ENCODE assay signal across 1 cellular context in the genomic region with DNA sequence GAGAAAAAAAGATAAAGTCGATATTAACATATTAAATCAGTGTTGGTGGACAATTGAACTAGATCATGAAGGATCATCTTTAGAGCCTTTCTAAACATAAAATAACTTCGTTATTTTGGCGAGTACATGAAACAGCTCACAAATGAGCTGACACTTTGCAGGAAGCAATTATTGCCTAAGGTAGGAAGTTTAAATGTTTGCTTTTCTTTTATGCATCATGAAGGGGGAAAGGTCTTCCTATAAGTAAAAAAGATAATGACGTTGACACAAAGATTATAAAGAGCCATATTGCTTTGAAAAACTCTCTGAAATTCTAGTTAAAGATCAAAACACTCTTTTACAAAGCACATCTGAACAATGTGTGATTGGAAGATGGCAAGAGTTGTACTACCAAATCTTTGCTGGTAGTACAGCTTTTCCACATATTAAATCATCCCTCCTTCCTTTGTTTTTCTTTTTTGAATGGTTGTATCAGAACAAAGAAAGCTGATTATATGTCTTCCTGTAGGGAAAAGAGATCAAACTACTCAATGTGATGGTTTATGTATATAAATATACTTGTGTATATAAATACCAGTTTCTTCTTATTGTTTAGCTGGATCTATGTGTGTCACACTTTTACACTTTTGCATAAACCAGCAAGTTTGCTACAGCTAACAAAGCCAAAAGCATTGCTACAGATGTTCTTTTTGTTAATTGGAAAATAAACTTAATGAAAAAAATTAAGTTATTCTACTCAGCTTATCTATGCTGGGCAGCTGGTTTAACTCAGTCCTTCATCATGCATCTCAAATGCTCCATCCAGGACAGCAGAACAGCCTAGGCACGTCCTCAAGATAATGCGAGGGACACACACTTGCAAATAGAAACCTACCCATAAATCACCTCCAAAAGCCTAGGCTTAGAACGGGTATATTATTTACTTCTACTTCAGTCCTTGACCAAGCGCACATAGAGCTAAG.
A peak's percentile ranks its signal among the peaks of the same experiment; 100 is the strongest.
TF ChIP-seq lines count a peak whose summit lies in the region.

No MANE protein-coding gene starts in this region.

TF ChIP-seq in HepG2, 621 proteins besides CTCF, POLR2A, EP300 and RAD21 (continued from another document and continues in another):
- no peak for TF ChIP-seq ZNF570 (CRISPR knock-in tag; IDR thresholded peaks at IDR 0.05; ENCODE audit: borderline replicate concordance)
- peak; percentile 54 for TF ChIP-seq FOXO1 (CRISPR knock-in tag; IDR thresholded peaks at IDR 0.05)
- TF ChIP-seq RELA (CRISPR knock-in tag; IDR thresholded peaks at IDR 0.05): no peak
- TF ChIP-seq TEAD2 (CRISPR knock-in tag; IDR thresholded peaks at IDR 0.05): no peak
- no peak for TF ChIP-seq ZNF333 (CRISPR knock-in tag; IDR thresholded peaks at IDR 0.05; ENCODE audit: borderline replicate concordance)
- TF ChIP-seq ZNF747 (CRISPR knock-in tag; IDR thresholded peaks at IDR 0.05; ENCODE audit: borderline replicate concordance): no peak
- peak; percentile 95 for TF ChIP-seq CREM (IDR thresholded peaks at IDR 0.05)
- no peak for TF ChIP-seq CREM (CRISPR knock-in tag; IDR thresholded peaks at IDR 0.05)
- TF ChIP-seq, protein P1, sequence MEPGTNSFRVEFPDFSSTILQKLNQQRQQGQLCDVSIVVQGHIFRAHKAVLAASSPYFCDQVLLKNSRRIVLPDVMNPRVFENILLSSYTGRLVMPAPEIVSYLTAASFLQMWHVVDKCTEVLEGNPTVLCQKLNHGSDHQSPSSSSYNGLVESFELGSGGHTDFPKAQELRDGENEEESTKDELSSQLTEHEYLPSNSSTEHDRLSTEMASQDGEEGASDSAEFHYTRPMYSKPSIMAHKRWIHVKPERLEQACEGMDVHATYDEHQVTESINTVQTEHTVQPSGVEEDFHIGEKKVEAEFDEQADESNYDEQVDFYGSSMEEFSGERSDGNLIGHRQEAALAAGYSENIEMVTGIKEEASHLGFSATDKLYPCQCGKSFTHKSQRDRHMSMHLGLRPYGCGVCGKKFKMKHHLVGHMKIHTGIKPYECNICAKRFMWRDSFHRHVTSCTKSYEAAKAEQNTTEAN (CRISPR knock-in tag; conservative IDR thresholded peaks at IDR 0.05): peak; percentile 87
- no peak for TF ChIP-seq AKNA (CRISPR knock-in tag; IDR thresholded peaks at IDR 0.05; ENCODE audit: borderline replicate concordance)
- TF ChIP-seq PHF5A (CRISPR knock-in tag; IDR thresholded peaks at IDR 0.05; ENCODE audit: low read depth, unreplicated experiment): no peak
- no peak for TF ChIP-seq SIN3A (IDR thresholded peaks at IDR 0.05; ENCODE audit: borderline replicate concordance, low read depth, low read length)
- no peak for TF ChIP-seq TCF12 (IDR thresholded peaks at IDR 0.05)
- TF ChIP-seq TCF12 (CRISPR knock-in tag; IDR thresholded peaks at IDR 0.05): 0 out of 2 replicates have a peak, but pooled peaks have one; percentile 38
- TF ChIP-seq HOXA3 (CRISPR knock-in tag; IDR thresholded peaks at IDR 0.05): no peak
- TF ChIP-seq TCF7L2 (IDR thresholded peaks at IDR 0.05; ENCODE audit: low read depth, low read length): peak; percentile 90
- no peak for TF ChIP-seq ZNF367 (CRISPR knock-in tag; IDR thresholded peaks at IDR 0.05; ENCODE audit: borderline replicate concordance)
- no peak for TF ChIP-seq ZNF10 (CRISPR knock-in tag; IDR thresholded peaks at IDR 0.05; ENCODE audit: borderline replicate concordance, low read depth)
- no peak for TF ChIP-seq SYNCRIP (IDR thresholded peaks at IDR 0.05; ENCODE audit: insufficient read depth, low read depth, low read length)
- TF ChIP-seq, protein P2, sequence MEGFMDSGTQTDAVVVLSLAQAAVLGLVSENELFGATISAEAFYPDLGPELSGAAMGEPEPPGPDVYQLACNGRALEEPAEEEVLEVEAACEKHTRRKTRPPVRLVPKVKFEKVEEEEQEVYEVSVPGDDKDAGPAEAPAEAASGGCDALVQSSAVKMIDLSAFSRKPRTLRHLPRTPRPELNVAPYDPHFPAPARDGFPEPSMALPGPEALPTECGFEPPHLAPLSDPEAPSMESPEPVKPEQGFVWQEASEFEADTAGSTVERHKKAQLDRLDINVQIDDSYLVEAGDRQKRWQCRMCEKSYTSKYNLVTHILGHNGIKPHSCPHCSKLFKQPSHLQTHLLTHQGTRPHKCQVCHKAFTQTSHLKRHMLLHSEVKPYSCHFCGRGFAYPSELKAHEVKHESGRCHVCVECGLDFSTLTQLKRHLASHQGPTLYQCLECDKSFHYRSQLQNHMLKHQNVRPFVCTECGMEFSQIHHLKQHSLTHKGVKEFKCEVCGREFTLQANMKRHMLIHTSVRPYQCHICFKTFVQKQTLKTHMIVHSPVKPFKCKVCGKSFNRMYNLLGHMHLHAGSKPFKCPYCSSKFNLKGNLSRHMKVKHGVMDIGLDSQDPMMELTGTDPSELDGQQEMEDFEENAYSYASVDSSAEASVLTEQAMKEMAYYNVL (CRISPR knock-in tag; IDR thresholded peaks at IDR 0.05; ENCODE audit: borderline replicate concordance): peak; percentile 52; the same call in 1 of the 2 replicates
- TF ChIP-seq ZNF260 (CRISPR knock-in tag; IDR thresholded peaks at IDR 0.05; ENCODE audit: borderline replicate concordance, low read depth): no peak
- TF ChIP-seq, protein P3, sequence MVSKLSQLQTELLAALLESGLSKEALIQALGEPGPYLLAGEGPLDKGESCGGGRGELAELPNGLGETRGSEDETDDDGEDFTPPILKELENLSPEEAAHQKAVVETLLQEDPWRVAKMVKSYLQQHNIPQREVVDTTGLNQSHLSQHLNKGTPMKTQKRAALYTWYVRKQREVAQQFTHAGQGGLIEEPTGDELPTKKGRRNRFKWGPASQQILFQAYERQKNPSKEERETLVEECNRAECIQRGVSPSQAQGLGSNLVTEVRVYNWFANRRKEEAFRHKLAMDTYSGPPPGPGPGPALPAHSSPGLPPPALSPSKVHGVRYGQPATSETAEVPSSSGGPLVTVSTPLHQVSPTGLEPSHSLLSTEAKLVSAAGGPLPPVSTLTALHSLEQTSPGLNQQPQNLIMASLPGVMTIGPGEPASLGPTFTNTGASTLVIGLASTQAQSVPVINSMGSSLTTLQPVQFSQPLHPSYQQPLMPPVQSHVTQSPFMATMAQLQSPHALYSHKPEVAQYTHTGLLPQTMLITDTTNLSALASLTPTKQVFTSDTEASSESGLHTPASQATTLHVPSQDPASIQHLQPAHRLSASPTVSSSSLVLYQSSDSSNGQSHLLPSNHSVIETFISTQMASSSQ (IDR thresholded peaks at IDR 0.05; ENCODE audit: low read depth): peak; percentile 73
- TF ChIP-seq, protein P3 (CRISPR knock-in tag; IDR thresholded peaks at IDR 0.05; ENCODE audit: borderline replicate concordance): peak; percentile 73; the same call in 1 of the 2 replicates
- TF ChIP-seq HMG20B (CRISPR knock-in tag; conservative IDR thresholded peaks at IDR 0.05): peak; percentile 85
- peak; percentile 76 for TF ChIP-seq CEBPG (CRISPR knock-in tag; IDR thresholded peaks at IDR 0.05)
- peak; percentile 87 for TF ChIP-seq RCOR2 (CRISPR knock-in tag; IDR thresholded peaks at IDR 0.05)
- peak; percentile 97 for TF ChIP-seq GATA4 (IDR thresholded peaks at IDR 0.05; ENCODE audit: borderline replicate concordance, low read depth)
- TF ChIP-seq GATAD1 (CRISPR knock-in tag; IDR thresholded peaks at IDR 0.05): peak; percentile 57; the same call in 1 of the 2 replicates
- no peak for TF ChIP-seq RORA (CRISPR knock-in tag; IDR thresholded peaks at IDR 0.05)
- TF ChIP-seq TBX3 (IDR thresholded peaks at IDR 0.05; ENCODE audit: borderline replicate concordance): peak; percentile 91
- TF ChIP-seq ATF1 (CRISPR knock-in tag; IDR thresholded peaks at IDR 0.05): peak; percentile 75; the same call in 1 of the 2 replicates
- peak; percentile 20; the same call in 1 of the 2 replicates for TF ChIP-seq FOSL2 (CRISPR knock-in tag; IDR thresholded peaks at IDR 0.05)
- TF ChIP-seq MIER3 (CRISPR knock-in tag; IDR thresholded peaks at IDR 0.05; ENCODE audit: borderline replicate concordance): peak; percentile 86; the same call in 1 of the 2 replicates
- peak; percentile 47; the same call in 1 of the 2 replicates for TF ChIP-seq HDAC1 (CRISPR knock-in tag; IDR thresholded peaks at IDR 0.05)
- peak; percentile 92; the same call in 1 of the 2 replicates for TF ChIP-seq ZBTB20 (CRISPR knock-in tag; IDR thresholded peaks at IDR 0.05; ENCODE audit: borderline replicate concordance, low read depth)
- peak; percentile 30; the same call in 1 of the 2 replicates for TF ChIP-seq ZSCAN9 (CRISPR knock-in tag; IDR thresholded peaks at IDR 0.05; ENCODE audit: borderline replicate concordance)
- no peak for TF ChIP-seq KAT7 (CRISPR knock-in tag; IDR thresholded peaks at IDR 0.05; ENCODE audit: borderline replicate concordance)
- no peak for TF ChIP-seq ZBTB8A (CRISPR knock-in tag; IDR thresholded peaks at IDR 0.05; ENCODE audit: borderline replicate concordance, low read depth)
- TF ChIP-seq ZFP36 (IDR thresholded peaks at IDR 0.05; ENCODE audit: borderline replicate concordance, low read depth, low read length, partially characterized antibody): no peak
- peak; percentile 76; the same call in 1 of the 2 replicates for TF ChIP-seq NKX3-1 (CRISPR knock-in tag; IDR thresholded peaks at IDR 0.05)
- peak; percentile 49; the same call in 1 of the 2 replicates for TF ChIP-seq TRIM24 (CRISPR knock-in tag; IDR thresholded peaks at IDR 0.05)
- TF ChIP-seq, protein P4, sequence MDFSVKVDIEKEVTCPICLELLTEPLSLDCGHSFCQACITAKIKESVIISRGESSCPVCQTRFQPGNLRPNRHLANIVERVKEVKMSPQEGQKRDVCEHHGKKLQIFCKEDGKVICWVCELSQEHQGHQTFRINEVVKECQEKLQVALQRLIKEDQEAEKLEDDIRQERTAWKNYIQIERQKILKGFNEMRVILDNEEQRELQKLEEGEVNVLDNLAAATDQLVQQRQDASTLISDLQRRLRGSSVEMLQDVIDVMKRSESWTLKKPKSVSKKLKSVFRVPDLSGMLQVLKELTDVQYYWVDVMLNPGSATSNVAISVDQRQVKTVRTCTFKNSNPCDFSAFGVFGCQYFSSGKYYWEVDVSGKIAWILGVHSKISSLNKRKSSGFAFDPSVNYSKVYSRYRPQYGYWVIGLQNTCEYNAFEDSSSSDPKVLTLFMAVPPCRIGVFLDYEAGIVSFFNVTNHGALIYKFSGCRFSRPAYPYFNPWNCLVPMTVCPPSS (IDR thresholded peaks at IDR 0.05): no peak
- TF ChIP-seq SMAD3 (CRISPR knock-in tag; IDR thresholded peaks at IDR 0.05): 0 out of 2 replicates have a peak, but pooled peaks have one; percentile 32
- TF ChIP-seq KAT8 (CRISPR knock-in tag; IDR thresholded peaks at IDR 0.05): 0 out of 2 replicates have a peak, but pooled peaks have one; percentile 57
- TF ChIP-seq TBX2 (CRISPR knock-in tag; IDR thresholded peaks at IDR 0.05; ENCODE audit: borderline replicate concordance): peak; percentile 69
- peak; percentile 68; the same call in 1 of the 2 replicates for TF ChIP-seq FOSL1 (CRISPR knock-in tag; IDR thresholded peaks at IDR 0.05; ENCODE audit: borderline replicate concordance)
- peak; percentile 99 for TF ChIP-seq TCF7 (IDR thresholded peaks at IDR 0.05; ENCODE audit: low read depth)
- TF ChIP-seq CREB1 (IDR thresholded peaks at IDR 0.05): no peak
- TF ChIP-seq CREB1 (CRISPR knock-in tag; IDR thresholded peaks at IDR 0.05): peak; percentile 79
- TF ChIP-seq MIXL1 (CRISPR knock-in tag; IDR thresholded peaks at IDR 0.05): peak; percentile 93
- no peak for TF ChIP-seq SP2 (CRISPR knock-in tag; IDR thresholded peaks at IDR 0.05)
